1 cellular context compared by ENCODE assay signal in genomic region chr5:159098285-159099048, GRCh38.
TF ChIP-seq lines count a peak whose summit lies in the region.

No MANE protein-coding gene starts in this region.

TF ChIP-seq in K562, 482 proteins besides CTCF, POLR2A, EP300 and RAD21 (continued from another document and continues in another):
- TF ChIP-seq SETDB1 (IDR thresholded peaks at IDR 0.05; ENCODE audit: low read length), result no peak
- TF ChIP-seq, protein P1, sequence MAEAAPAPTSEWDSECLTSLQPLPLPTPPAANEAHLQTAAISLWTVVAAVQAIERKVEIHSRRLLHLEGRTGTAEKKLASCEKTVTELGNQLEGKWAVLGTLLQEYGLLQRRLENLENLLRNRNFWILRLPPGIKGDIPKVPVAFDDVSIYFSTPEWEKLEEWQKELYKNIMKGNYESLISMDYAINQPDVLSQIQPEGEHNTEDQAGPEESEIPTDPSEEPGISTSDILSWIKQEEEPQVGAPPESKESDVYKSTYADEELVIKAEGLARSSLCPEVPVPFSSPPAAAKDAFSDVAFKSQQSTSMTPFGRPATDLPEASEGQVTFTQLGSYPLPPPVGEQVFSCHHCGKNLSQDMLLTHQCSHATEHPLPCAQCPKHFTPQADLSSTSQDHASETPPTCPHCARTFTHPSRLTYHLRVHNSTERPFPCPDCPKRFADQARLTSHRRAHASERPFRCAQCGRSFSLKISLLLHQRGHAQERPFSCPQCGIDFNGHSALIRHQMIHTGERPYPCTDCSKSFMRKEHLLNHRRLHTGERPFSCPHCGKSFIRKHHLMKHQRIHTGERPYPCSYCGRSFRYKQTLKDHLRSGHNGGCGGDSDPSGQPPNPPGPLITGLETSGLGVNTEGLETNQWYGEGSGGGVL (CRISPR knock-in tag; IDR thresholded peaks at IDR 0.05), result no peak
- no peak for TF ChIP-seq ZNF41 (CRISPR knock-in tag; conservative IDR thresholded peaks at IDR 0.05)
- no peak for TF ChIP-seq ATF6 (CRISPR knock-in tag; IDR thresholded peaks at IDR 0.05)
- peak; percentile 62; the same call in 1 of the 2 replicates for TF ChIP-seq ZBTB40 (IDR thresholded peaks at IDR 0.05)
- no peak for TF ChIP-seq ZBTB40 (CRISPR knock-in tag; IDR thresholded peaks at IDR 0.05)
- TF ChIP-seq POU5F1 (IDR thresholded peaks at IDR 0.05; ENCODE audit: borderline replicate concordance, low read depth, low read length, partially characterized antibody), result no peak
- TF ChIP-seq, protein P2, sequence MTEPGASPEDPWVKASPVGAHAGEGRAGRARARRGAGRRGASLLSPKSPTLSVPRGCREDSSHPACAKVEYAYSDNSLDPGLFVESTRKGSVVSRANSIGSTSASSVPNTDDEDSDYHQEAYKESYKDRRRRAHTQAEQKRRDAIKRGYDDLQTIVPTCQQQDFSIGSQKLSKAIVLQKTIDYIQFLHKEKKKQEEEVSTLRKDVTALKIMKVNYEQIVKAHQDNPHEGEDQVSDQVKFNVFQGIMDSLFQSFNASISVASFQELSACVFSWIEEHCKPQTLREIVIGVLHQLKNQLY (CRISPR knock-in tag; conservative IDR thresholded peaks at IDR 0.05), result no peak
- no peak for TF ChIP-seq DEAF1 (CRISPR knock-in tag; IDR thresholded peaks at IDR 0.05)
- TF ChIP-seq HMGXB4 (CRISPR knock-in tag; IDR thresholded peaks at IDR 0.05), result no peak
- TF ChIP-seq NR4A1 (CRISPR knock-in tag; IDR thresholded peaks at IDR 0.05), result no peak
- no peak for TF ChIP-seq NR4A1 (tag; IDR thresholded peaks at IDR 0.05)
- TF ChIP-seq ZFP36 (IDR thresholded peaks at IDR 0.05; ENCODE audit: low read depth, low read length, partially characterized antibody), result no peak
- TF ChIP-seq JUND (IDR thresholded peaks at IDR 0.05; ENCODE audit: borderline replicate concordance, low read depth, low read length), result no peak
- no peak for TF ChIP-seq JUND (tag; IDR thresholded peaks at IDR 0.05; ENCODE audit: borderline replicate concordance, low read depth, low read length)
- TF ChIP-seq RNF2 (IDR thresholded peaks at IDR 0.05), result no peak
- TF ChIP-seq ARNT (IDR thresholded peaks at IDR 0.05), result peak; percentile 61 to 89; a peak in 2 of 4 replicates
- TF ChIP-seq MEIS2 (IDR thresholded peaks at IDR 0.05; ENCODE audit: partially characterized antibody), result no peak
- TF ChIP-seq XRCC3 (IDR thresholded peaks at IDR 0.05), result no peak
- TF ChIP-seq MBD2 (IDR thresholded peaks at IDR 0.05; ENCODE audit: borderline replicate concordance, low read depth), result no peak
- peak; percentile 58; the same call in 1 of the 2 replicates for TF ChIP-seq SMARCA4 (IDR thresholded peaks at IDR 0.05)
- no peak for TF ChIP-seq PTTG1 (tag; IDR thresholded peaks at IDR 0.05; ENCODE audit: low read depth)
- no peak for TF ChIP-seq POLR2H (tag; IDR thresholded peaks at IDR 0.05; ENCODE audit: low read depth)
- no peak for TF ChIP-seq FOS (IDR thresholded peaks at IDR 0.05; ENCODE audit: extremely low read depth, insufficient read length)
- TF ChIP-seq RFX7 (CRISPR knock-in tag; IDR thresholded peaks at IDR 0.05), result no peak
- TF ChIP-seq MXI1 (IDR thresholded peaks at IDR 0.05; ENCODE audit: low read depth, low read length), result no peak
- no peak for TF ChIP-seq CREM (IDR thresholded peaks at IDR 0.05; ENCODE audit: low read depth)
- no peak for TF ChIP-seq RBM14 (IDR thresholded peaks at IDR 0.05; ENCODE audit: borderline replicate concordance, insufficient read depth, low read depth, low read length)
- TF ChIP-seq, protein P3, sequence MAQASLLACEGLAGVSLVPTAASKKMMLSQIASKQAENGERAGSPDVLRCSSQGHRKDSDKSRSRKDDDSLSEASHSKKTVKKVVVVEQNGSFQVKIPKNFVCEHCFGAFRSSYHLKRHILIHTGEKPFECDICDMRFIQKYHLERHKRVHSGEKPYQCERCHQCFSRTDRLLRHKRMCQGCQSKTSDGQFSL (CRISPR knock-in tag; IDR thresholded peaks at IDR 0.05), result no peak
- TF ChIP-seq, protein P3 (tag; IDR thresholded peaks at IDR 0.05), result no peak
- no peak for TF ChIP-seq DMBX1 (CRISPR knock-in tag; IDR thresholded peaks at IDR 0.05; ENCODE audit: borderline replicate concordance)
- TF ChIP-seq NFIX (CRISPR knock-in tag; IDR thresholded peaks at IDR 0.05; ENCODE audit: low read depth), result no peak
- TF ChIP-seq, protein P4, sequence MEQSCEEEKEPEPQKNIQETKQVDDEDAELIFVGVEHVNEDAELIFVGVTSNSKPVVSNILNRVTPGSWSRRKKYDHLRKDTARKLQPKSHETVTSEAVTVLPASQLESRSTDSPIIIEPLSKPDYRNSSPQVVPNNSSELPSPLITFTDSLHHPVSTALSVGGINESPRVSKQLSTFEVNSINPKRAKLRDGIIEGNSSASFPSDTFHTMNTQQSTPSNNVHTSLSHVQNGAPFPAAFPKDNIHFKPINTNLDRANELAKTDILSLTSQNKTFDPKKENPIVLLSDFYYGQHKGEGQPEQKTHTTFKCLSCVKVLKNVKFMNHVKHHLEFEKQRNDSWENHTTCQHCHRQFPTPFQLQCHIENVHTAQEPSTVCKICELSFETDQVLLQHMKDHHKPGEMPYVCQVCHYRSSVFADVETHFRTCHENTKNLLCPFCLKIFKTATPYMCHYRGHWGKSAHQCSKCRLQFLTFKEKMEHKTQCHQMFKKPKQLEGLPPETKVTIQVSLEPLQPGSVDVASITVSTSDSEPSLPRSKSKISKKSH (CRISPR knock-in tag; IDR thresholded peaks at IDR 0.05), result no peak
- no peak for TF ChIP-seq HMG20B (CRISPR knock-in tag; IDR thresholded peaks at IDR 0.05)
- TF ChIP-seq EGR1 (conservative IDR thresholded peaks at IDR 0.05), result no peak
- TF ChIP-seq POLR2B (IDR thresholded peaks at IDR 0.05; ENCODE audit: low read depth, partially characterized antibody), result peak; percentile 18
